In the genomic region with DNA sequence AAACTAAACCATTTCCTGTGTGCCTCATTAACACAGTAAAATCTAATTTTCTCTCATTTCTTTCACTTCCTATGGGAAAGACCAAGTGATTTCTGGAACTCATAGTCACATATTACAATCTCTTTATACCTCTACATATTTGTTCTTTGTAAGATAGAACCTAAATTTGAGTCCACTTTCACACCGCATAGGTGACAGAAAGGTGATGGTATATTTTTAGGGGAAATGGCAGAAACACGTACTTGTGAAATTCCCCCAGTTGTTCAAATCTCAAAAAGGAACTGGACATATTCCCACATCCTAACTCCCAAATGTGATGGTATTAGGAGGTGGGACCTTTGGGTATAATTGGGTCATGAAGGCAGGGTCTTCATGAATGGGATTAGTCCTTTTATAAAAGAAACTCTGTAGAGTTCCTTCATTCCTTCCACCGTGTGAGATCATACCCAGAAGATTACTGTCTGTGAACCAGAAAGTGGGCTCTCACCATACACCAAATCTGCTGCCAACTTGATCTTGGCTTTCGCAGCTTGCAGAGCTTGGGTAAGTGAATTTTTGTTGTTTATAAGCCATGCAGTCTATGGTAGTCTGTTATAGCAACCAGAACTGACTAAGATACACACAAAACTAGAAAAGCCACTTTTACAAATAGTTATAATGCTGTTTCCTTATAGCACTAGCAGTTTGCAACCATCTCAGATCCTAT, we compare ENCODE assay signal across 1 cellular context.
TF ChIP-seq lines count a peak whose summit lies in the region.

No MANE protein-coding gene starts in this region.

TF ChIP-seq in GM12878, 131 proteins besides CTCF, POLR2A, EP300 and RAD21 (continued from another document and continues in another):
- TF ChIP-seq, protein P1, sequence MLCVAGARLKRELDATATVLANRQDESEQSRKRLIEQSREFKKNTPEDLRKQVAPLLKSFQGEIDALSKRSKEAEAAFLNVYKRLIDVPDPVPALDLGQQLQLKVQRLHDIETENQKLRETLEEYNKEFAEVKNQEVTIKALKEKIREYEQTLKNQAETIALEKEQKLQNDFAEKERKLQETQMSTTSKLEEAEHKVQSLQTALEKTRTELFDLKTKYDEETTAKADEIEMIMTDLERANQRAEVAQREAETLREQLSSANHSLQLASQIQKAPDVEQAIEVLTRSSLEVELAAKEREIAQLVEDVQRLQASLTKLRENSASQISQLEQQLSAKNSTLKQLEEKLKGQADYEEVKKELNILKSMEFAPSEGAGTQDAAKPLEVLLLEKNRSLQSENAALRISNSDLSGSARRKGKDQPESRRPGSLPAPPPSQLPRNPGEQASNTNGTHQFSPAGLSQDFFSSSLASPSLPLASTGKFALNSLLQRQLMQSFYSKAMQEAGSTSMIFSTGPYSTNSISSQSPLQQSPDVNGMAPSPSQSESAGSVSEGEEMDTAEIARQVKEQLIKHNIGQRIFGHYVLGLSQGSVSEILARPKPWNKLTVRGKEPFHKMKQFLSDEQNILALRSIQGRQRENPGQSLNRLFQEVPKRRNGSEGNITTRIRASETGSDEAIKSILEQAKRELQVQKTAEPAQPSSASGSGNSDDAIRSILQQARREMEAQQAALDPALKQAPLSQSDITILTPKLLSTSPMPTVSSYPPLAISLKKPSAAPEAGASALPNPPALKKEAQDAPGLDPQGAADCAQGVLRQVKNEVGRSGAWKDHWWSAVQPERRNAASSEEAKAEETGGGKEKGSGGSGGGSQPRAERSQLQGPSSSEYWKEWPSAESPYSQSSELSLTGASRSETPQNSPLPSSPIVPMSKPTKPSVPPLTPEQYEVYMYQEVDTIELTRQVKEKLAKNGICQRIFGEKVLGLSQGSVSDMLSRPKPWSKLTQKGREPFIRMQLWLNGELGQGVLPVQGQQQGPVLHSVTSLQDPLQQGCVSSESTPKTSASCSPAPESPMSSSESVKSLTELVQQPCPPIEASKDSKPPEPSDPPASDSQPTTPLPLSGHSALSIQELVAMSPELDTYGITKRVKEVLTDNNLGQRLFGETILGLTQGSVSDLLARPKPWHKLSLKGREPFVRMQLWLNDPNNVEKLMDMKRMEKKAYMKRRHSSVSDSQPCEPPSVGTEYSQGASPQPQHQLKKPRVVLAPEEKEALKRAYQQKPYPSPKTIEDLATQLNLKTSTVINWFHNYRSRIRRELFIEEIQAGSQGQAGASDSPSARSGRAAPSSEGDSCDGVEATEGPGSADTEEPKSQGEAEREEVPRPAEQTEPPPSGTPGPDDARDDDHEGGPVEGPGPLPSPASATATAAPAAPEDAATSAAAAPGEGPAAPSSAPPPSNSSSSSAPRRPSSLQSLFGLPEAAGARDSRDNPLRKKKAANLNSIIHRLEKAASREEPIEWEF (IDR thresholded peaks at IDR 0.05; ENCODE audit: insufficient replicate concordance, low read depth, low read length) = no peak
- TF ChIP-seq RFX5 (IDR thresholded peaks at IDR 0.05; ENCODE audit: low read depth, low read length) (no peak), FOS (IDR thresholded peaks at IDR 0.05; ENCODE audit: borderline replicate concordance, extremely low read depth, insufficient read length) (no peak), SMAD5 (IDR thresholded peaks at IDR 0.05; ENCODE audit: low read depth) (no peak), TARDBP (IDR thresholded peaks at IDR 0.05; ENCODE audit: borderline replicate concordance) (no peak), BMI1 (IDR thresholded peaks at IDR 0.05; ENCODE audit: borderline replicate concordance) (0 out of 2 replicates have a peak, but pooled peaks have one; percentile 57), ZBED1 (IDR thresholded peaks at IDR 0.05; ENCODE audit: borderline replicate concordance) (no peak), HDGF (IDR thresholded peaks at IDR 0.05) (no peak), PAX8 (IDR thresholded peaks at IDR 0.05) (no peak), MTA2 (IDR thresholded peaks at IDR 0.05; ENCODE audit: low read depth) (peak; percentile 94), MEF2B (IDR thresholded peaks at IDR 0.05; ENCODE audit: partially characterized antibody, poor library complexity, severe bottlenecking) (peak; percentile 71), POLR2AphosphoS5 (IDR thresholded peaks at IDR 0.05; ENCODE audit: low read length) (no peak), NFYA (IDR thresholded peaks at IDR 0.05; ENCODE audit: borderline replicate concordance, low read depth, low read length) (no peak), YBX1 (IDR thresholded peaks at IDR 0.05) (no peak), SPI1 (IDR thresholded peaks at IDR 0.05; ENCODE audit: borderline replicate concordance, insufficient read depth, low read depth, low read length) (no peak), DPF2 (IDR thresholded peaks at IDR 0.05) (peak; percentile 80), SMARCA5 (IDR thresholded peaks at IDR 0.05) (peak; percentile 34; the same call in 1 of the 2 replicates), NKRF (conservative IDR thresholded peaks at IDR 0.05) (0 out of 2 replicates have a peak, but pooled peaks have one; percentile 33), ZNF687 (IDR thresholded peaks at IDR 0.05) (0 out of 2 replicates have a peak, but pooled peaks have one; percentile 14), SIX5 (IDR thresholded peaks at IDR 0.05; ENCODE audit: low read depth, low read length, severe bottlenecking) (no peak), E4F1 (IDR thresholded peaks at IDR 0.05; ENCODE audit: borderline replicate concordance, partially characterized antibody) (no peak), CEBPB (IDR thresholded peaks at IDR 0.05; ENCODE audit: borderline replicate concordance in 1 of 2, low read depth in 2 of 2, low read length in 2 of 2) (no peak), TCF3 (IDR thresholded peaks at IDR 0.05; ENCODE audit: borderline replicate concordance, insufficient read depth, low read depth, low read length) (no peak), PAX5 (IDR thresholded peaks at IDR 0.05; ENCODE audit: borderline replicate concordance, low read depth, low read length) (no peak), KDM1A (IDR thresholded peaks at IDR 0.05; ENCODE audit: borderline replicate concordance) (no peak)
- TF ChIP-seq, protein P2, sequence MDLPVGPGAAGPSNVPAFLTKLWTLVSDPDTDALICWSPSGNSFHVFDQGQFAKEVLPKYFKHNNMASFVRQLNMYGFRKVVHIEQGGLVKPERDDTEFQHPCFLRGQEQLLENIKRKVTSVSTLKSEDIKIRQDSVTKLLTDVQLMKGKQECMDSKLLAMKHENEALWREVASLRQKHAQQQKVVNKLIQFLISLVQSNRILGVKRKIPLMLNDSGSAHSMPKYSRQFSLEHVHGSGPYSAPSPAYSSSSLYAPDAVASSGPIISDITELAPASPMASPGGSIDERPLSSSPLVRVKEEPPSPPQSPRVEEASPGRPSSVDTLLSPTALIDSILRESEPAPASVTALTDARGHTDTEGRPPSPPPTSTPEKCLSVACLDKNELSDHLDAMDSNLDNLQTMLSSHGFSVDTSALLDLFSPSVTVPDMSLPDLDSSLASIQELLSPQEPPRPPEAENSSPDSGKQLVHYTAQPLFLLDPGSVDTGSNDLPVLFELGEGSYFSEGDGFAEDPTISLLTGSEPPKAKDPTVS (IDR thresholded peaks at IDR 0.05; ENCODE audit: low read depth, low read length) = no peak
- TF ChIP-seq, protein P3, sequence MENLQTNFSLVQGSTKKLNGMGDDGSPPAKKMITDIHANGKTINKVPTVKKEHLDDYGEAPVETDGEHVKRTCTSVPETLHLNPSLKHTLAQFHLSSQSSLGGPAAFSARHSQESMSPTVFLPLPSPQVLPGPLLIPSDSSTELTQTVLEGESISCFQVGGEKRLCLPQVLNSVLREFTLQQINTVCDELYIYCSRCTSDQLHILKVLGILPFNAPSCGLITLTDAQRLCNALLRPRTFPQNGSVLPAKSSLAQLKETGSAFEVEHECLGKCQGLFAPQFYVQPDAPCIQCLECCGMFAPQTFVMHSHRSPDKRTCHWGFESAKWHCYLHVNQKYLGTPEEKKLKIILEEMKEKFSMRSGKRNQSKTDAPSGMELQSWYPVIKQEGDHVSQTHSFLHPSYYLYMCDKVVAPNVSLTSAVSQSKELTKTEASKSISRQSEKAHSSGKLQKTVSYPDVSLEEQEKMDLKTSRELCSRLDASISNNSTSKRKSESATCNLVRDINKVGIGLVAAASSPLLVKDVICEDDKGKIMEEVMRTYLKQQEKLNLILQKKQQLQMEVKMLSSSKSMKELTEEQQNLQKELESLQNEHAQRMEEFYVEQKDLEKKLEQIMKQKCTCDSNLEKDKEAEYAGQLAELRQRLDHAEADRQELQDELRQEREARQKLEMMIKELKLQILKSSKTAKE (IDR thresholded peaks at IDR 0.05; ENCODE audit: low read depth, poor library complexity, severe bottlenecking) = peak; percentile 22
- TF ChIP-seq, protein P4, sequence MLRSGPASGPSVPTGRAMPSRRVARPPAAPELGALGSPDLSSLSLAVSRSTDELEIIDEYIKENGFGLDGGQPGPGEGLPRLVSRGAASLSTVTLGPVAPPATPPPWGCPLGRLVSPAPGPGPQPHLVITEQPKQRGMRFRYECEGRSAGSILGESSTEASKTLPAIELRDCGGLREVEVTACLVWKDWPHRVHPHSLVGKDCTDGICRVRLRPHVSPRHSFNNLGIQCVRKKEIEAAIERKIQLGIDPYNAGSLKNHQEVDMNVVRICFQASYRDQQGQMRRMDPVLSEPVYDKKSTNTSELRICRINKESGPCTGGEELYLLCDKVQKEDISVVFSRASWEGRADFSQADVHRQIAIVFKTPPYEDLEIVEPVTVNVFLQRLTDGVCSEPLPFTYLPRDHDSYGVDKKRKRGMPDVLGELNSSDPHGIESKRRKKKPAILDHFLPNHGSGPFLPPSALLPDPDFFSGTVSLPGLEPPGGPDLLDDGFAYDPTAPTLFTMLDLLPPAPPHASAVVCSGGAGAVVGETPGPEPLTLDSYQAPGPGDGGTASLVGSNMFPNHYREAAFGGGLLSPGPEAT (IDR thresholded peaks at IDR 0.05; ENCODE audit: low read depth) = peak; percentile 79
- TF ChIP-seq, protein P5, sequence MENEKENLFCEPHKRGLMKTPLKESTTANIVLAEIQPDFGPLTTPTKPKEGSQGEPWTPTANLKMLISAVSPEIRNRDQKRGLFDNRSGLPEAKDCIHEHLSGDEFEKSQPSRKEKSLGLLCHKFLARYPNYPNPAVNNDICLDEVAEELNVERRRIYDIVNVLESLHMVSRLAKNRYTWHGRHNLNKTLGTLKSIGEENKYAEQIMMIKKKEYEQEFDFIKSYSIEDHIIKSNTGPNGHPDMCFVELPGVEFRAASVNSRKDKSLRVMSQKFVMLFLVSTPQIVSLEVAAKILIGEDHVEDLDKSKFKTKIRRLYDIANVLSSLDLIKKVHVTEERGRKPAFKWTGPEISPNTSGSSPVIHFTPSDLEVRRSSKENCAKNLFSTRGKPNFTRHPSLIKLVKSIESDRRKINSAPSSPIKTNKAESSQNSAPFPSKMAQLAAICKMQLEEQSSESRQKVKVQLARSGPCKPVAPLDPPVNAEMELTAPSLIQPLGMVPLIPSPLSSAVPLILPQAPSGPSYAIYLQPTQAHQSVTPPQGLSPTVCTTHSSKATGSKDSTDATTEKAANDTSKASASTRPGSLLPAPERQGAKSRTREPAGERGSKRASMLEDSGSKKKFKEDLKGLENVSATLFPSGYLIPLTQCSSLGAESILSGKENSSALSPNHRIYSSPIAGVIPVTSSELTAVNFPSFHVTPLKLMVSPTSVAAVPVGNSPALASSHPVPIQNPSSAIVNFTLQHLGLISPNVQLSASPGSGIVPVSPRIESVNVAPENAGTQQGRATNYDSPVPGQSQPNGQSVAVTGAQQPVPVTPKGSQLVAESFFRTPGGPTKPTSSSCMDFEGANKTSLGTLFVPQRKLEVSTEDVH (IDR thresholded peaks at IDR 0.05; ENCODE audit: low read depth, partially characterized antibody) = no peak
